Comparison of ENCODE assay signal across 1 cellular context in genomic region chr1:54506594-54506993, GRCh38.
TF ChIP-seq lines count a peak whose summit lies in the region.

No MANE protein-coding gene starts in this region.

TF ChIP-seq in IMR-90, 13 proteins besides CTCF, POLR2A, EP300 and RAD21 (continued from another document):
- TF ChIP-seq MAFK (IDR thresholded peaks at IDR 0.05; ENCODE audit: low read depth, low read length) (no peak), MAZ (IDR thresholded peaks at IDR 0.05; ENCODE audit: borderline replicate concordance, low read depth, low read length) (no peak), MXI1 (IDR thresholded peaks at IDR 0.05; ENCODE audit: borderline replicate concordance, low read depth, low read length) (no peak), RFX5 (IDR thresholded peaks at IDR 0.05; ENCODE audit: low read depth, low read length) (no peak), SMC3 (IDR thresholded peaks at IDR 0.05; ENCODE audit: low read depth, low read length) (no peak), RCOR1 (IDR thresholded peaks at IDR 0.05; ENCODE audit: insufficient replicate concordance, low read length) (no peak), ELK1 (IDR thresholded peaks at IDR 0.05; ENCODE audit: borderline replicate concordance, low read depth, low read length) (no peak), NFE2L2 (IDR thresholded peaks at IDR 0.05; ENCODE audit: low read depth, low read length) (no peak), CEBPB (IDR thresholded peaks at IDR 0.05; ENCODE audit: low read depth, low read length) (no peak)
